In genomic region chr5:150160448-150161069, GRCh38 we compare ENCODE assay signal across 12 cellular contexts. TPM values are rescaled to one million over a fixed set of nuclear protein-coding genes. Genes with fewer than 3 reads are reported as not detected.
DNase-seq lines count a peak whose midpoint lies in the region; ATAC-seq, FAIRE-seq and TF ChIP-seq lines count a peak whose summit lies in the region.
"Had no signal": no experiment of that assay in that cellular context is flagged by ENCODE, and none has a peak within 500 bp of the region (broad histone marks: within the 10 kb centered on the region; RNA-seq: fewer than 3 reads in every experiment).

No MANE protein-coding gene starts in this region.

- peaks cover 29% of the 10 kb centered on the region for H3K27me3 Mint-ChIP-seq in activated T-cell treated with anti-CD3 and anti-CD28 coated beads, Interleukin-2, amount 50 U/mL, for 4 hours (ENCODE audit: low read depth)

- FAIRE-seq in kidney (lab: Jason Lieb, UNC), result no peak

- peaks cover 64% of the 10 kb centered on the region for H3K4me1 ChIP-seq in ACC112 (ENCODE audit: control insufficient read depth, insufficient read depth, low read length, unreplicated experiment)
- peaks cover 62% of the 10 kb centered on the region for H3K4me1 ChIP-seq in SJSA1 (replicated peaks)
- H3K4me1 ChIP-seq in kidney (ENCODE audit: control insufficient read depth in 1 of 2, insufficient read depth in 1 of 2, low read depth in 1 of 2, low read length in 2 of 2), result peaks cover 11 to 14% of the 10 kb centered on the region in 2 donors
- H3K4me1 ChIP-seq in gastrocnemius medialis, result peaks cover 23 to 25% of the 10 kb centered on the region in 2 donors

- no peaks in the 10 kb centered on the region for H3K9me3 Mint-ChIP-seq in activated T-cell treated with anti-CD3 and anti-CD28 coated beads, Interleukin-2, amount 50 U/mL, for 4 hours
- H3K9me3 Mint-ChIP-seq: activated T-helper 1 cell treated with anti-CD3 and anti-CD28 coated beads, Interleukin-12 subunit alpha, Interleukin-12 subunit beta, Interleukin-2, Interleukin-4 antibody, amounts not matched to agents 30 ng/mL and 10 ng/mL and 1 ng/mL, durations not matched to agents 14 hours and 24 hours and 36 hours; T-helper 1 cell treated with Interleukin-12 subunit alpha and Interleukin-12 subunit beta and Interleukin-4 antibody, amounts not matched to agents 30 μg/mL and 1 μg/mL, for 36 hours had no signal

- intact Hi-C loops in kidney (cut with DNase I) (no loop called here), gastrocnemius medialis (cut with DNase I; ENCODE audit: low total_unique reads) (loop anchor here (1.0 to 2.0 kb wide), 2 partner anchors 58 to 190 kb away; no protein-coding TSS in a partner anchor)

- TF ChIP-seq CTCF in kidney (IDR thresholded peaks at IDR 0.05; ENCODE audit: borderline replicate concordance, extremely low read depth, insufficient read depth) (no peak), gastrocnemius medialis (IDR thresholded peaks at IDR 0.05 in 4 of 5, conservative IDR thresholded peaks at IDR 0.05 in 1 of 5) (no peak)

- H3K9ac ChIP-seq in kidney (ENCODE audit: low read length in 2 of 2), result peak overlapping the region in 1 of 2 donors; percentile 27

- H3K4me3 ChIP-seq in ACC112 (ENCODE audit: low read depth, low read length) (no peak overlapping the region), SJSA1 (no peak overlapping the region), kidney (ENCODE audit: low read length in 2 of 2) (no peak overlapping the region), gastrocnemius medialis (no peak overlapping the region)

- ATAC-seq in gastrocnemius medialis (no peak), HG03432 (IDR thresholded peaks at IDR 0.05; ENCODE audit: unreplicated experiment) (no peak)
- no peak for ATAC-seq in activated T-cell treated with anti-CD3 and anti-CD28 coated beads, Interleukin-2, amount 50 U/mL, for 4 hours

- DNase-seq in SJSA1 (ENCODE audit: low read depth in 1 of 2, low spot score in 2 of 2), result peak in 1 of 2 experiments; percentile 33
- DNase-seq in kidney, result no peak
- no peak for DNase-seq in gastrocnemius medialis
- DNase-seq in NCI-H748 treated with DMSO at 0.1 percent for 48 hours (lab: John Stamatoyannopoulos, UW), result no peak
- no peak for DNase-seq in activated T-cell treated with anti-CD3 and anti-CD28 coated beads, Interleukin-2, amount 50 U/mL, for 4 hours
- DNase-seq in medulla oblongata (ENCODE audit: extremely low spot score), result no peak
- DNase-seq: activated CD4-positive, alpha-beta T cell treated with anti-CD3 and anti-CD28 coated beads for 4 hours had no signal

- H2AFZ ChIP-seq in ACC112 (ENCODE audit: low read length, unreplicated experiment), result no peak overlapping the region

- no peaks in the 10 kb centered on the region for H3K36me3 Mint-ChIP-seq in activated T-cell treated with anti-CD3 and anti-CD28 coated beads, Interleukin-2, amount 50 U/mL, for 4 hours (ENCODE audit: insufficient read depth)

- H3K79me2 ChIP-seq in ACC112 (ENCODE audit: control insufficient read depth, insufficient read depth, low read length, unreplicated experiment), result no peaks in the 10 kb centered on the region

- no peaks in the 10 kb centered on the region for H3K36me3 ChIP-seq in ACC112 (ENCODE audit: insufficient read depth, low read length)
- no peaks in the 10 kb centered on the region for H3K36me3 ChIP-seq in SJSA1
- H3K36me3 ChIP-seq in kidney (ENCODE audit: control insufficient read depth in 1 of 2, insufficient read depth in 2 of 2, low read length in 2 of 2), result no peaks in the 10 kb centered on the region
- H3K36me3 ChIP-seq in gastrocnemius medialis, result no peaks in the 10 kb centered on the region

- no peak for TF ChIP-seq POLR2A in gastrocnemius medialis (IDR thresholded peaks at IDR 0.05)

- H3K4me3 Mint-ChIP-seq in activated T-cell treated with anti-CD3 and anti-CD28 coated beads, Interleukin-2, amount 50 U/mL, for 4 hours, result no peak overlapping the region
- H3K4me3 Mint-ChIP-seq: activated T-helper 1 cell treated with anti-CD3 and anti-CD28 coated beads, Interleukin-12 subunit alpha, Interleukin-12 subunit beta, Interleukin-2, Interleukin-4 antibody, amounts not matched to agents 30 ng/mL and 10 ng/mL and 1 ng/mL, durations not matched to agents 14 hours and 24 hours and 36 hours; T-helper 1 cell treated with Interleukin-12 subunit alpha and Interleukin-12 subunit beta and Interleukin-4 antibody, amounts not matched to agents 30 μg/mL and 1 μg/mL, for 36 hours had no signal

- in situ Hi-C loops in gastrocnemius medialis (cut with MboI; ENCODE audit: low sequenced_read_pairs in 4 of 4), result loop anchor here (5.0 kb wide), 3 partner anchors 52 to 62 kb away; no protein-coding TSS in a partner anchor

- peak overlapping the region; percentile 56 for H3K27ac ChIP-seq in ACC112 (ENCODE audit: low read depth, low read length)
- peak overlapping the region; percentile 40 for H3K27ac ChIP-seq in SJSA1
- H3K27ac ChIP-seq in kidney (ENCODE audit: low read depth in 2 of 2, low read length in 2 of 2), result peak overlapping the region; percentile 69 to 82
- peak overlapping the region; percentile 76 to 84 (median 82) for H3K27ac ChIP-seq in gastrocnemius medialis

- peaks cover 4% of the 10 kb centered on the region for H3K4me1 Mint-ChIP-seq in activated T-cell treated with anti-CD3 and anti-CD28 coated beads, Interleukin-2, amount 50 U/mL, for 4 hours (ENCODE audit: low read depth)

- H3K27me3 ChIP-seq in ACC112 (ENCODE audit: insufficient read depth, low read length) (no peaks in the 10 kb centered on the region), SJSA1 (replicated peaks) (no peaks in the 10 kb centered on the region), gastrocnemius medialis (no peaks in the 10 kb centered on the region)

- no peaks in the 10 kb centered on the region for H3K9me3 ChIP-seq in SJSA1 (replicated peaks)
- no peaks in the 10 kb centered on the region for H3K9me3 ChIP-seq in kidney (ENCODE audit: control insufficient read depth in 1 of 2, low read length in 2 of 2)
- H3K9me3 ChIP-seq in gastrocnemius medialis, result no peaks in the 10 kb centered on the region

RNA-seq across cellular contexts. Expression of gene PDGFRB, which starts 4.9 kb away (rescaled TPM):
- total RNA-seq in SJSA1 (2014; rRNA removed; shearing (Covaris generic)), result 98.6 and 113 TPM in 2 replicates
- total RNA-seq in kidney (104 TPM), gastrocnemius medialis (10 to 100 TPM; 27.9 to 58.4 (median 52.5) TPM)
- polyA plus RNA-seq in kidney (ENCODE audit: insufficient read depth, low read depth, low replicate concordance), result 50.4 TPM
- under 1 TPM; 0.19 to 0.40 (median 0.37) TPM for total RNA-seq in activated T-cell treated with anti-CD3 and anti-CD28 coated beads, Interleukin-2, amount 50 U/mL, for 4 hours

RNA-seq across cellular contexts. Expression of gene CDX1, which starts 6.0 kb away (rescaled TPM):
- total RNA-seq in SJSA1 (2014; rRNA removed; shearing (Covaris generic)), result 0.19 and 1.8 TPM in 2 replicates
- total RNA-seq in kidney (not detected), gastrocnemius medialis (1 to 10 TPM in 1 of 4 donors, not detected in 3; 1.5 TPM)
- polyA plus RNA-seq in kidney (ENCODE audit: insufficient read depth, low read depth, low replicate concordance), result 0.39 TPM
- total RNA-seq in activated T-cell treated with anti-CD3 and anti-CD28 coated beads, Interleukin-2, amount 50 U/mL, for 4 hours, result under 1 TPM in 1 of 3 donors, not detected in 2; 0.13 TPM
- total RNA-seq: activated T-helper 1 cell treated with anti-CD3 and anti-CD28 coated beads, Interleukin-12 subunit alpha, Interleukin-12 subunit beta, Interleukin-2, Interleukin-4 antibody, amounts not matched to agents 30 ng/mL and 10 ng/mL and 1 ng/mL, durations not matched to agents 14 hours and 24 hours and 36 hours; epithelial cell of proximal tubule had no signal

RNA-seq across cellular contexts. Expression of gene SLC6A7, which starts 29.3 kb away (rescaled TPM):
- total RNA-seq in SJSA1 (2014; rRNA removed; shearing (Covaris generic)), result not detected in 2 replicates
- not detected for total RNA-seq in kidney
- polyA plus RNA-seq in kidney (ENCODE audit: insufficient read depth, low read depth, low replicate concordance), result not detected
- under 1 TPM in 1 of 4 donors, not detected in 3; 0.07 TPM for total RNA-seq in gastrocnemius medialis
- total RNA-seq in activated T-cell treated with anti-CD3 and anti-CD28 coated beads, Interleukin-2, amount 50 U/mL, for 4 hours, result not detected
- total RNA-seq: activated T-helper 1 cell treated with anti-CD3 and anti-CD28 coated beads, Interleukin-12 subunit alpha, Interleukin-12 subunit beta, Interleukin-2, Interleukin-4 antibody, amounts not matched to agents 30 ng/mL and 10 ng/mL and 1 ng/mL, durations not matched to agents 14 hours and 24 hours and 36 hours; epithelial cell of proximal tubule had no signal

Comparison
In these comparisons a context has a peak if more than half of its experiments do, and no peak if none do; other contexts are left out.
1. RNA of gene PDGFRB, which starts 4.9 kb away (total RNA-seq): 98.6 to 113 TPM in SJSA1, 104 TPM in kidney (single experiment) and 27.9 to 58.4 TPM in gastrocnemius medialis; 0.19 to 0.40 TPM in activated T-cell treated with anti-CD3 and anti-CD28 coated beads, Interleukin-2, amount 50 U/mL, for 4 hours; every median in the first group is over 10 times any median in the second.
2. Peak in every context shown above with its lines, with median percentiles within 50 percentile points of each other: H3K27ac ChIP-seq.